1 cellular context compared by ENCODE assay signal in the genomic region with DNA sequence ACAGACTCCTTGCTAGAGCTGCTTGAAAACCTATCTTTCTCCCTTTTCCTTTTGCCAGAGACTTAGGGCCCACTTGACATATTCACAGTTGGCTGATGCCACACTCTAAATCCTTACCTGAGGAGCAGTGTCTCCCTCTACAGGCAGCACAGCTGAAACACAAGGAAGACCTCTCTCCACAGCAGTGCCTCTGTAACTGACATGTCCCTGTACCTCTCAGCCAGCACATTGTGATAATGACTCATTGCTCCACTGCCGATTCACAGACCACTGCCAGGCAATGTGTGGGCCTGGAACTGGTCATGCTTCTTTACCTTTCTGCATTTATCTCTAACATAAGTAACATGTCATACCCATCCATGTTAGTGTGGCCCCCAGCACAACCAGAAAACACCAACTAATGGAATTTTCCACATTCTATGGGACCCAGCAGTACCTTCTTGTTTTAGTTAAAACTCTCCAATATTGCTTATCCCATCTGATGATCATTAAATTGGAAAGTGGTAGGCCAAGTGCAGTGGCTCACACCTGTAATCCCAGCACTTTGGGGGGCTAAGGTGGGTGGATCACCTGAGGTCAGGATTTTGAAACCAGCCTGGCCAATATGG.
A peak's percentile ranks its signal among the peaks of the same experiment; 100 is the strongest.
TF ChIP-seq lines count a peak whose summit lies in the region.

No MANE protein-coding gene starts in this region.

TF ChIP-seq in HEK293, 187 proteins besides CTCF, POLR2A, EP300 and RAD21 (continued from another document):
- TF ChIP-seq, protein P1, sequence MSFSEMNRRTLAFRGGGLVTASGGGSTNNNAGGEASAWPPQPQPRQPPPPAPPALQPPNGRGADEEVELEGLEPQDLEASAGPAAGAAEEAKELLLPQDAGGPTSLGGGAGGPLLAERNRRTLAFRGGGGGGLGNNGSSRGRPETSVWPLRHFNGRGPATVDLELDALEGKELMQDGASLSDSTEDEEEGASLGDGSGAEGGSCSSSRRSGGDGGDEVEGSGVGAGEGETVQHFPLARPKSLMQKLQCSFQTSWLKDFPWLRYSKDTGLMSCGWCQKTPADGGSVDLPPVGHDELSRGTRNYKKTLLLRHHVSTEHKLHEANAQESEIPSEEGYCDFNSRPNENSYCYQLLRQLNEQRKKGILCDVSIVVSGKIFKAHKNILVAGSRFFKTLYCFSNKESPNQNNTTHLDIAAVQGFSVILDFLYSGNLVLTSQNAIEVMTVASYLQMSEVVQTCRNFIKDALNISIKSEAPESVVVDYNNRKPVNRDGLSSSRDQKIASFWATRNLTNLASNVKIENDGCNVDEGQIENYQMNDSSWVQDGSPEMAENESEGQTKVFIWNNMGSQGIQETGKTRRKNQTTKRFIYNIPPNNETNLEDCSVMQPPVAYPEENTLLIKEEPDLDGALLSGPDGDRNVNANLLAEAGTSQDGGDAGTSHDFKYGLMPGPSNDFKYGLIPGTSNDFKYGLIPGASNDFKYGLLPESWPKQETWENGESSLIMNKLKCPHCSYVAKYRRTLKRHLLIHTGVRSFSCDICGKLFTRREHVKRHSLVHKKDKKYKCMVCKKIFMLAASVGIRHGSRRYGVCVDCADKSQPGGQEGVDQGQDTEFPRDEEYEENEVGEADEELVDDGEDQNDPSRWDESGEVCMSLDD (tag by site-specific recombination; IDR thresholded peaks at IDR 0.05): no peak
- TF ChIP-seq ZNF488 (tag by site-specific recombination; IDR thresholded peaks at IDR 0.05) (no peak), ZBTB21 (tag by site-specific recombination; IDR thresholded peaks at IDR 0.05) (no peak), ZNF48 (tag by site-specific recombination; IDR thresholded peaks at IDR 0.05) (no peak), ZNF473 (tag by site-specific recombination; IDR thresholded peaks at IDR 0.05) (no peak), GLI2 (tag by site-specific recombination; IDR thresholded peaks at IDR 0.05; ENCODE audit: borderline replicate concordance, low read depth) (no peak), ZNF768 (tag by site-specific recombination; IDR thresholded peaks at IDR 0.05) (no peak), ZNF514 (tag by site-specific recombination; IDR thresholded peaks at IDR 0.05) (no peak), ZNF529 (tag by site-specific recombination; IDR thresholded peaks at IDR 0.05; ENCODE audit: insufficient replicate concordance) (no peak), ZNF169 (tag by site-specific recombination; IDR thresholded peaks at IDR 0.05) (no peak), KLF8 (tag by site-specific recombination; IDR thresholded peaks at IDR 0.05) (no peak), ZBTB7A (tag by site-specific recombination; IDR thresholded peaks at IDR 0.05; ENCODE audit: low read depth) (no peak), SP7 (tag by site-specific recombination; IDR thresholded peaks at IDR 0.05) (0 out of 2 replicates have a peak, but pooled peaks have one; percentile 12), TRIM28 (IDR thresholded peaks at IDR 0.05; ENCODE audit: borderline replicate concordance, low read length) (0 out of 2 replicates have a peak, but pooled peaks have one; percentile 28), ZNF221 (tag by site-specific recombination; IDR thresholded peaks at IDR 0.05; ENCODE audit: borderline replicate concordance) (no peak), ZNF658 (tag by site-specific recombination; IDR thresholded peaks at IDR 0.05) (no peak), ZNF747 (tag by site-specific recombination; IDR thresholded peaks at IDR 0.05) (no peak), ZNF513 (tag by site-specific recombination; IDR thresholded peaks at IDR 0.05) (no peak), ZBTB20 (tag by site-specific recombination; IDR thresholded peaks at IDR 0.05) (no peak), ZNF155 (tag by site-specific recombination; IDR thresholded peaks at IDR 0.05) (no peak), ZSCAN16 (tag by site-specific recombination; IDR thresholded peaks at IDR 0.05) (no peak), ZNF707 (tag by site-specific recombination; IDR thresholded peaks at IDR 0.05) (no peak), ZNF654 (tag by site-specific recombination; IDR thresholded peaks at IDR 0.05; ENCODE audit: low read depth) (peak; percentile 65), ZNF362 (tag by site-specific recombination; IDR thresholded peaks at IDR 0.05) (no peak)
- TF ChIP-seq, protein P2, sequence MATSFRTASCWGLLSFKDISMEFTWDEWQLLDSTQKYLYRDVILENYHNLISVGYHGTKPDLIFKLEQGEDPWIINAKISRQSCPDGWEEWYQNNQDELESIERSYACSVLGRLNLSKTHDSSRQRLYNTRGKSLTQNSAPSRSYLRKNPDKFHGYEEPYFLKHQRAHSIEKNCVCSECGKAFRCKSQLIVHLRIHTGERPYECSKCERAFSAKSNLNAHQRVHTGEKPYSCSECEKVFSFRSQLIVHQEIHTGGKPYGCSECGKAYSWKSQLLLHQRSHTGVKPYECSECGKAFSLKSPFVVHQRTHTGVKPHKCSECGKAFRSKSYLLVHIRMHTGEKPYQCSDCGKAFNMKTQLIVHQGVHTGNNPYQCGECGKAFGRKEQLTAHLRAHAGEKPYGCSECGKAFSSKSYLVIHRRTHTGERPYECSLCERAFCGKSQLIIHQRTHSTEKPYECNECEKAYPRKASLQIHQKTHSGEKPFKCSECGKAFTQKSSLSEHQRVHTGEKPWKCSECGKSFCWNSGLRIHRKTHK (tag by site-specific recombination; IDR thresholded peaks at IDR 0.05): no peak
- TF ChIP-seq, protein P3, sequence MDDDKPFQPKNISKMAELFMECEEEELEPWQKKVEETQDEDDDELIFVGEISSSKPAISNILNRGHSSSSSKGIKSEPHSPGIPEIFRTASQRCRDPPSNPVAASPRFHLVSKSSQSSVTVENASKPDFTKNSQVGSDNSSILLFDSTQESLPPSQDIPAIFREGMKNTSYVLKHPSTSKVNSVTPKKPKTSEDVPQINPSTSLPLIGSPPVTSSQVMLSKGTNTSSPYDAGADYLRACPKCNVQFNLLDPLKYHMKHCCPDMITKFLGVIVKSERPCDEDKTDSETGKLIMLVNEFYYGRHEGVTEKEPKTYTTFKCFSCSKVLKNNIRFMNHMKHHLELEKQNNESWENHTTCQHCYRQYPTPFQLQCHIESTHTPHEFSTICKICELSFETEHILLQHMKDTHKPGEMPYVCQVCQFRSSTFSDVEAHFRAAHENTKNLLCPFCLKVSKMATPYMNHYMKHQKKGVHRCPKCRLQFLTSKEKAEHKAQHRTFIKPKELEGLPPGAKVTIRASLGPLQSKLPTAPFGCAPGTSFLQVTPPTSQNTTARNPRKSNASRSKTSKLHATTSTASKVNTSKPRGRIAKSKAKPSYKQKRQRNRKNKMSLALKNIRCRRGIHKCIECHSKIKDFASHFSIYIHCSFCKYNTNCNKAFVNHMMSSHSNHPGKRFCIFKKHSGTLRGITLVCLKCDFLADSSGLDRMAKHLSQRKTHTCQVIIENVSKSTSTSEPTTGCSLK (tag by site-specific recombination; IDR thresholded peaks at IDR 0.05): no peak
- TF ChIP-seq, protein P4, sequence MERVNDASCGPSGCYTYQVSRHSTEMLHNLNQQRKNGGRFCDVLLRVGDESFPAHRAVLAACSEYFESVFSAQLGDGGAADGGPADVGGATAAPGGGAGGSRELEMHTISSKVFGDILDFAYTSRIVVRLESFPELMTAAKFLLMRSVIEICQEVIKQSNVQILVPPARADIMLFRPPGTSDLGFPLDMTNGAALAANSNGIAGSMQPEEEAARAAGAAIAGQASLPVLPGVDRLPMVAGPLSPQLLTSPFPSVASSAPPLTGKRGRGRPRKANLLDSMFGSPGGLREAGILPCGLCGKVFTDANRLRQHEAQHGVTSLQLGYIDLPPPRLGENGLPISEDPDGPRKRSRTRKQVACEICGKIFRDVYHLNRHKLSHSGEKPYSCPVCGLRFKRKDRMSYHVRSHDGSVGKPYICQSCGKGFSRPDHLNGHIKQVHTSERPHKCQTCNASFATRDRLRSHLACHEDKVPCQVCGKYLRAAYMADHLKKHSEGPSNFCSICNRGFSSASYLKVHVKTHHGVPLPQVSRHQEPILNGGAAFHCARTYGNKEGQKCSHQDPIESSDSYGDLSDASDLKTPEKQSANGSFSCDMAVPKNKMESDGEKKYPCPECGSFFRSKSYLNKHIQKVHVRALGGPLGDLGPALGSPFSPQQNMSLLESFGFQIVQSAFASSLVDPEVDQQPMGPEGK (tag by site-specific recombination; IDR thresholded peaks at IDR 0.05): no peak
